10 cellular contexts compared by ENCODE assay signal in genomic region chr12:6899837-6900519, GRCh38. TPM values are rescaled to one million over a fixed set of nuclear protein-coding genes. Genes with fewer than 3 reads are reported as not detected.
DNase-seq lines count a peak whose midpoint lies in the region; ATAC-seq, FAIRE-seq and TF ChIP-seq lines count a peak whose summit lies in the region.
"Had no signal": no experiment of that assay in that cellular context is flagged by ENCODE, and none has a peak within 500 bp of the region (broad histone marks: within the 10 kb centered on the region; RNA-seq: fewer than 3 reads in every experiment).

No MANE protein-coding gene starts in this region.

- CTCF ChIA-PET in H1 (lab: Charles Lee; ENCODE audit: partially characterized antibody): interaction anchor here (0.8 to 13.0 kb wide), 6 partner anchors 8 to 38 kb away, joined by 3 to 74 read pairs (median 11); partner anchors contain the start of genes ENO2, SPSB2 and TPI1
- CTCF ChIA-PET in naive thymus-derived CD4-positive, alpha-beta T cell (lab: Charles Lee): no interaction called here

- H3K18ac ChIP-seq in H1 (ENCODE audit: extremely low read depth, low read length): no peak overlapping the region

- TF ChIP-seq POLR2A in H1 (IDR thresholded peaks at IDR 0.05; ENCODE audit: control extremely low read depth in 1 of 2, low read depth in 2 of 2, low read length in 2 of 2): no peak

- H3K9me3 Mint-ChIP-seq in naive thymus-derived CD4-positive, alpha-beta T cell: no peaks in the 10 kb centered on the region

- peak overlapping the region; percentile 42; the same call in 1 of the 2 replicates for H2AK5ac ChIP-seq in H1 (ENCODE audit: low read depth, low read length)

- H3K56ac ChIP-seq in H1 (replicated peaks; ENCODE audit: insufficient read length, low read depth, low read length): no peak overlapping the region

- H3K23ac ChIP-seq in H1 (ENCODE audit: insufficient read length): no peak overlapping the region

- 0 out of 2 replicates have a peak overlapping the region, but pooled peaks have one; percentile 43 for H3K27ac ChIP-seq in H1 (ENCODE audit: low read depth, low read length)
- H3K27ac ChIP-seq in pancreas: peak overlapping the region in 3 of 4 donors; percentile 1 to 74 (median 47)
- H3K27ac ChIP-seq in naive thymus-derived CD4-positive, alpha-beta T cell (ENCODE audit: low read depth, low read length): no peak overlapping the region

- intact Hi-C loops in pancreas (cut with DNase I): no loop called here
- intact Hi-C loops in naive thymus-derived CD4-positive, alpha-beta T cell (cut with micrococcal nuclease): loop anchor here in 1 of 2 donors (5.0 kb wide), 1 partner anchor 343 kb away; the partner anchor contains the start of gene IFFO1

- H3K4ac ChIP-seq in H1 (replicated peaks; ENCODE audit: insufficient read length, low read depth, low read length): no peak overlapping the region

- H2BK120ac ChIP-seq in H1 (replicated peaks; ENCODE audit: low read depth, low read length): no peak overlapping the region

- H3K27me3 Mint-ChIP-seq in naive thymus-derived CD4-positive, alpha-beta T cell: peaks cover 0 to 3% (median 0%) of the 10 kb centered on the region in 5 donors

- H3K4me1 Mint-ChIP-seq in naive thymus-derived CD4-positive, alpha-beta T cell: peaks cover 0 to 13% (median 5%) of the 10 kb centered on the region in 7 donors

- no peak overlapping the region for H2BK5ac ChIP-seq in H1 (ENCODE audit: low read depth, low read length)

- H2BK15ac ChIP-seq in H1 (ENCODE audit: low read length): 0 out of 2 replicates have a peak overlapping the region, but pooled peaks have one; percentile 63

- no peak overlapping the region for H3K14ac ChIP-seq in H1 (ENCODE audit: insufficient read length)

- H2BK20ac ChIP-seq in H1 (ENCODE audit: low read length): no peak overlapping the region

- H4K20me1 ChIP-seq in H1 (replicated peaks in 1 of 2; ENCODE audit: control insufficient read depth in 1 of 2, insufficient read depth in 2 of 2, low read length in 2 of 2): no peaks in the 10 kb centered on the region

- no peaks in the 10 kb centered on the region for H3K79me2 ChIP-seq in H1 (ENCODE audit: control insufficient read depth in 1 of 2, insufficient read depth in 2 of 2, low read length in 2 of 2)

- peak overlapping the region in 1 of 10 donors; percentile 37 for H3K4me3 Mint-ChIP-seq in naive thymus-derived CD4-positive, alpha-beta T cell

- no peak overlapping the region for H4K5ac ChIP-seq in H1 (ENCODE audit: insufficient read length, low read depth, low read length)

- no peaks in the 10 kb centered on the region for H3K36me3 Mint-ChIP-seq in naive thymus-derived CD4-positive, alpha-beta T cell

- DNase-seq in HCEC 1CT: peak; percentile 42
- DNase-seq in NCI-H748 (lab: John Stamatoyannopoulos, UW; ENCODE audit: unreplicated experiment): peak; percentile 78
- no peak for DNase-seq in H1 (ENCODE audit: low read depth in 1 of 2, low spot score in 2 of 2)
- DNase-seq in pancreas: peak in 5 of 6 donors; percentile 72 to 85 (median 79)
- no peak for DNase-seq in naive thymus-derived CD4-positive, alpha-beta T cell
- DNase-seq in NAMALWA (ENCODE audit: low spot score): no peak
- DNase-seq: activated T-cell treated with anti-CD3 and anti-CD28 coated beads for 4 hours, NCI-H226 had no signal

- H3K27ac Mint-ChIP-seq in naive thymus-derived CD4-positive, alpha-beta T cell: no peak overlapping the region

- H3K23me2 ChIP-seq in H1 (ENCODE audit: low read depth, low read length): peaks cover 2% of the 10 kb centered on the region; the same call in 1 of the 2 replicates

- no peak overlapping the region for H4K8ac ChIP-seq in H1 (ENCODE audit: extremely low read depth, insufficient read depth, low read length)

- FAIRE-seq in H1 (lab: Jason Lieb, UNC): no peak
- no peak for FAIRE-seq in pancreas (lab: Jason Lieb, UNC)

- H3K9me3 ChIP-seq in H1 (ENCODE audit: insufficient read depth in 2 of 2, low read depth in 1 of 2, low read length in 1 of 2) (no peaks in the 10 kb centered on the region), pancreas (no peaks in the 10 kb centered on the region)
- H3K9me3 ChIP-seq in naive thymus-derived CD4-positive, alpha-beta T cell (ENCODE audit: control insufficient read depth in 2 of 3, low read length in 3 of 3): no peaks in the 10 kb centered on the region

- POLR2A ChIA-PET in H1 (lab: Charles Lee; ENCODE audit: partially characterized antibody): interaction anchor here (0.6 to 3.4 kb wide), 7 partner anchors 8 to 57 kb away, joined by 3 to 22 read pairs (median 4); partner anchors contain the start of genes C12orf57 and RNU7-1
- POLR2A ChIA-PET in naive thymus-derived CD4-positive, alpha-beta T cell (lab: Charles Lee): interaction anchor here (1.9 kb wide), 1 partner anchor 9 kb away, joined by 8 read pairs; no protein-coding TSS in a partner anchor

- TF ChIP-seq CTCF in H1 (IDR thresholded peaks at IDR 0.05; ENCODE audit: control extremely low read depth in 1 of 3, insufficient read depth in 1 of 3, low read depth in 1 of 3, low read length in 3 of 3): no peak
- no peak for TF ChIP-seq CTCF in pancreas (IDR thresholded peaks at IDR 0.05)

- H3K4me2 ChIP-seq in H1 (ENCODE audit: insufficient read depth in 1 of 2, low read depth in 2 of 2, low read length in 2 of 2): no peak overlapping the region

- peaks cover 0 to 8% (median 6%) of the 10 kb centered on the region in 4 experiments; a peak in 5 of 7 replicates for H3K4me1 ChIP-seq in H1 (replicated peaks in 1 of 4; ENCODE audit: control insufficient read depth in 3 of 4, insufficient read depth in 4 of 4, low read length in 3 of 4)
- peaks cover 4 to 15% (median 5%) of the 10 kb centered on the region in 3 donors for H3K4me1 ChIP-seq in pancreas
- peaks cover 8 to 11% of the 10 kb centered on the region in 2 donors for H3K4me1 ChIP-seq in naive thymus-derived CD4-positive, alpha-beta T cell (ENCODE audit: control insufficient read depth in 2 of 2, insufficient read depth in 2 of 2, low read length in 2 of 2)

- no peak overlapping the region for H4K91ac ChIP-seq in H1 (replicated peaks; ENCODE audit: insufficient read length, low read length)

- no peaks in the 10 kb centered on the region for H3K36me3 ChIP-seq in H1 (ENCODE audit: control insufficient read depth in 2 of 4, insufficient read depth in 4 of 4, low read length in 3 of 4)
- no peaks in the 10 kb centered on the region for H3K36me3 ChIP-seq in pancreas
- H3K36me3 ChIP-seq in naive thymus-derived CD4-positive, alpha-beta T cell (ENCODE audit: control insufficient read depth in 2 of 3, insufficient read depth in 3 of 3, low read length in 3 of 3): no peaks in the 10 kb centered on the region

- TF ChIP-seq RAD21 in H1 (IDR thresholded peaks at IDR 0.05 in 1 of 2, conservative IDR thresholded peaks at IDR 0.05 in 1 of 2; ENCODE audit: low read depth in 2 of 2, low read length in 2 of 2): no peak

- no peaks in the 10 kb centered on the region for H3K79me1 ChIP-seq in H1 (ENCODE audit: low read depth, low read length)

- H3K4me3 ChIP-seq in H1 (ENCODE audit: extremely low read depth in 1 of 4, insufficient read depth in 2 of 4, low read depth in 3 of 4, low read length in 4 of 4) (no peak overlapping the region), pancreas (no peak overlapping the region)
- no peak overlapping the region for H3K4me3 ChIP-seq in naive thymus-derived CD4-positive, alpha-beta T cell (ENCODE audit: low read length)

- no peak for TF ChIP-seq EP300 in H1 (IDR thresholded peaks at IDR 0.05; ENCODE audit: borderline replicate concordance in 1 of 2, low read depth in 2 of 2, low read length in 2 of 2)

- WGBS in H1 (ENCODE audit: extremely low coverage in 1 of 2, insufficient coverage in 1 of 2, insufficient read length in 1 of 2, insufficient replicate concordance in 2 of 2, low coverage in 1 of 2, low lambda C conversion rate in 2 of 2, missing lambda C conversion rate in 1 of 2), 2 experiments: 84% methylated on average over 10 of the region's 10 CpGs; no CpG with 5 or more reads in 1 of the 2 experiments
- 27 to 34% methylated on average over 10 of the region's 10 CpGs for WGBS in pancreas, 2 donors

- no peaks in the 10 kb centered on the region for H3K27me3 ChIP-seq in H1 (replicated peaks in 1 of 4; ENCODE audit: control insufficient read depth in 3 of 4, extremely low read depth in 1 of 4, insufficient read depth in 3 of 4, low read length in 3 of 4)
- no peaks in the 10 kb centered on the region for H3K27me3 ChIP-seq in pancreas
- H3K27me3 ChIP-seq in naive thymus-derived CD4-positive, alpha-beta T cell (ENCODE audit: control insufficient read depth in 2 of 2, insufficient read depth in 2 of 2, low read length in 2 of 2): no peaks in the 10 kb centered on the region

- peak; percentile 26 to 74 (median 54) for ATAC-seq in pancreas
- no peak for ATAC-seq in GM21526 (IDR thresholded peaks at IDR 0.05; ENCODE audit: low FRiP score, unreplicated experiment)
- ATAC-seq in HG02798 (IDR thresholded peaks at IDR 0.05; ENCODE audit: poor library complexity, unreplicated experiment): no peak
- ATAC-seq in naive thymus-derived CD4-positive, alpha-beta T cell: no peak

- H2AFZ ChIP-seq in H1 (ENCODE audit: low read length): no peak overlapping the region

- no peak overlapping the region; a peak in 1 of 7 replicates for H3K9ac ChIP-seq in H1 (replicated peaks in 1 of 4; ENCODE audit: extremely low read depth in 1 of 4, low read depth in 3 of 4, low read length in 3 of 4)

- H2BK12ac ChIP-seq in H1 (ENCODE audit: low read depth, low read length): no peak overlapping the region

RNA-seq across cellular contexts. Expression of gene LRRC23, which starts 4.6 kb away (rescaled TPM):
- 2.5 and 2.9 TPM in 2 replicates for total RNA-seq in H1 (2021; fragmentation: NEBNext Ultra II Directional; extraction: Animal tissue kit (Norgen Biotek cat#: 25700))
- polyA plus RNA-seq in H1 (2011; rRNA removed): 3.5 and 3.6 TPM in 2 replicates
- polyA plus RNA-seq in H1 (2011; cell fraction: cytosol; rRNA removed): 5.4 TPM
- 3.6 TPM for polyA plus RNA-seq in H1 (2011; cell fraction: nucleus; rRNA removed)
- 3.1 to 4.6 TPM (median 3.5 TPM) in 4 replicates for polyA plus RNA-seq in H1 (2012, experiment 1 of 2)
- 2.3 TPM for polyA plus RNA-seq in H1 (2012, experiment 2 of 2)
- polyA plus RNA-seq in H1 (2013, experiment 1 of 2): 1.9 TPM
- 1.9 TPM for polyA plus RNA-seq in H1 (2013, experiment 2 of 2)
- 2.6 and 4.4 TPM in 2 replicates for polyA minus RNA-seq in H1 (2011; rRNA and poly(A)+ RNA removed)
- polyA minus RNA-seq in H1 (2011; cell fraction: cytosol; rRNA and poly(A)+ RNA removed): 2.6 TPM
- polyA minus RNA-seq in H1 (2011; cell fraction: nucleus; rRNA and poly(A)+ RNA removed): 2.8 TPM
- 1 to 10 TPM; 1.7 to 5.2 (median 3.4) TPM for total RNA-seq in pancreas
- polyA plus RNA-seq in pancreas: 10 to 100 TPM in 1 of 2 donors, 1 to 10 TPM in 1; 8.8 to 13.0 TPM
- total RNA-seq in naive thymus-derived CD4-positive, alpha-beta T cell: 10 to 100 TPM in 1 of 5 experiments, 1 to 10 TPM in 4; 6.6 to 12.1 (median 7.3) TPM
- 1 to 10 TPM; 4.5 to 5.4 TPM for polyA plus RNA-seq in naive thymus-derived CD4-positive, alpha-beta T cell

RNA-seq across cellular contexts. Expression of gene ENO2, which starts 14.4 kb away (rescaled TPM):
- 90.9 and 92.4 TPM in 2 replicates for total RNA-seq in H1 (2021; fragmentation: NEBNext Ultra II Directional; extraction: Animal tissue kit (Norgen Biotek cat#: 25700))
- polyA plus RNA-seq in H1 (2011; rRNA removed): 102 and 126 TPM in 2 replicates
- 137 TPM for polyA plus RNA-seq in H1 (2011; cell fraction: cytosol; rRNA removed)
- polyA plus RNA-seq in H1 (2011; cell fraction: nucleus; rRNA removed): 300 TPM
- 110 to 167 TPM (median 137 TPM) in 4 replicates for polyA plus RNA-seq in H1 (2012, experiment 1 of 2)
- polyA plus RNA-seq in H1 (2012, experiment 2 of 2): 110 TPM
- polyA plus RNA-seq in H1 (2013, experiment 1 of 2): 47.4 TPM
- polyA plus RNA-seq in H1 (2013, experiment 2 of 2): 42.8 TPM
- 82.7 and 92.1 TPM in 2 replicates for polyA minus RNA-seq in H1 (2011; rRNA and poly(A)+ RNA removed)
- 37.7 TPM for polyA minus RNA-seq in H1 (2011; cell fraction: cytosol; rRNA and poly(A)+ RNA removed)
- 66.1 TPM for polyA minus RNA-seq in H1 (2011; cell fraction: nucleus; rRNA and poly(A)+ RNA removed)
- 1 to 10 TPM; 2.3 to 8.0 (median 4.5) TPM for total RNA-seq in pancreas
- 10 to 100 TPM; 12.7 to 53.6 TPM for polyA plus RNA-seq in pancreas
- total RNA-seq in naive thymus-derived CD4-positive, alpha-beta T cell: 100 to 1,000 TPM in 3 of 5 experiments, 10 to 100 TPM in 2; 65.3 to 193 (median 178) TPM
- 10 to 100 TPM; 22.5 to 31.0 TPM for polyA plus RNA-seq in naive thymus-derived CD4-positive, alpha-beta T cell

RNA-seq across cellular contexts. Expression of gene SPSB2, which starts 26.9 kb away (rescaled TPM):
- total RNA-seq in H1 (2021; fragmentation: NEBNext Ultra II Directional; extraction: Animal tissue kit (Norgen Biotek cat#: 25700)): 13.0 and 13.9 TPM in 2 replicates
- polyA plus RNA-seq in H1 (2011; rRNA removed) (23.2 and 31.6 TPM in 2 replicates), pancreas (10 to 100 TPM; 10.6 to 12.5 TPM)
- 24.2 TPM for polyA plus RNA-seq in H1 (2011; cell fraction: cytosol; rRNA removed)
- 22.2 TPM for polyA plus RNA-seq in H1 (2011; cell fraction: nucleus; rRNA removed)
- polyA plus RNA-seq in H1 (2012, experiment 1 of 2): 9.9 to 18.8 TPM (median 17.2 TPM) in 4 replicates
- 15.5 TPM for polyA plus RNA-seq in H1 (2012, experiment 2 of 2)
- 7.8 TPM for polyA plus RNA-seq in H1 (2013, experiment 1 of 2)
- polyA plus RNA-seq in H1 (2013, experiment 2 of 2): 7.7 TPM
- 4.0 and 5.7 TPM in 2 replicates for polyA minus RNA-seq in H1 (2011; rRNA and poly(A)+ RNA removed)
- 7.4 TPM for polyA minus RNA-seq in H1 (2011; cell fraction: cytosol; rRNA and poly(A)+ RNA removed)
- 9.1 TPM for polyA minus RNA-seq in H1 (2011; cell fraction: nucleus; rRNA and poly(A)+ RNA removed)
- 1 to 10 TPM; 3.1 to 5.2 (median 4.4) TPM for total RNA-seq in pancreas
- 10 to 100 TPM in 3 of 5 experiments, 1 to 10 TPM in 2; 5.1 to 20.2 (median 11.2) TPM for total RNA-seq in naive thymus-derived CD4-positive, alpha-beta T cell
- polyA plus RNA-seq in naive thymus-derived CD4-positive, alpha-beta T cell: 10 to 100 TPM; 10.8 to 14.5 TPM

RNA-seq across cellular contexts. Expression of gene ATN1, which starts 27.8 kb away (rescaled TPM):
- total RNA-seq in H1 (2021; fragmentation: NEBNext Ultra II Directional; extraction: Animal tissue kit (Norgen Biotek cat#: 25700)): 69.6 and 73.4 TPM in 2 replicates
- 20.6 and 43.0 TPM in 2 replicates for polyA plus RNA-seq in H1 (2011; rRNA removed)
- 13.5 TPM for polyA plus RNA-seq in H1 (2011; cell fraction: cytosol; rRNA removed)
- polyA plus RNA-seq in H1 (2011; cell fraction: nucleus; rRNA removed): 178 TPM
- polyA plus RNA-seq in H1 (2012, experiment 1 of 2): 61.7 to 82.1 TPM (median 77.4 TPM) in 4 replicates
- polyA plus RNA-seq in H1 (2012, experiment 2 of 2): 48.0 TPM
- 51.3 TPM for polyA plus RNA-seq in H1 (2013, experiment 1 of 2)
- 48.3 TPM for polyA plus RNA-seq in H1 (2013, experiment 2 of 2)
- polyA minus RNA-seq in H1 (2011; rRNA and poly(A)+ RNA removed): 11.4 and 14.0 TPM in 2 replicates
- 37.6 TPM for polyA minus RNA-seq in H1 (2011; cell fraction: cytosol; rRNA and poly(A)+ RNA removed)
- polyA minus RNA-seq in H1 (2011; cell fraction: nucleus; rRNA and poly(A)+ RNA removed): 42.3 TPM
- 10 to 100 TPM; 30.9 to 54.5 (median 36.2) TPM for total RNA-seq in pancreas
- polyA plus RNA-seq in pancreas: 100 to 1,000 TPM; 110 to 113 TPM
- total RNA-seq in naive thymus-derived CD4-positive, alpha-beta T cell: 10 to 100 TPM; 29.5 to 42.2 (median 34.4) TPM
- polyA plus RNA-seq in naive thymus-derived CD4-positive, alpha-beta T cell: 1 to 10 TPM in 1 of 2 donors, under 1 TPM in 1; 0.95 to 2.0 TPM

RNA-seq across cellular contexts. Expression of gene TPI1, which starts 32.6 kb away (rescaled TPM):
- 902 and 910 TPM in 2 replicates for total RNA-seq in H1 (2021; fragmentation: NEBNext Ultra II Directional; extraction: Animal tissue kit (Norgen Biotek cat#: 25700))
- 2,591 and 3,018 TPM in 2 replicates for polyA plus RNA-seq in H1 (2011; rRNA removed)
- polyA plus RNA-seq in H1 (2011; cell fraction: cytosol; rRNA removed): 1,965 TPM
- polyA plus RNA-seq in H1 (2011; cell fraction: nucleus; rRNA removed): 2,364 TPM
- polyA plus RNA-seq in H1 (2012, experiment 1 of 2): 941 to 1,281 TPM (median 1,168 TPM) in 4 replicates
- polyA plus RNA-seq in H1 (2012, experiment 2 of 2): 1,637 TPM
- polyA plus RNA-seq in H1 (2013, experiment 1 of 2): 844 TPM
- polyA plus RNA-seq in H1 (2013, experiment 2 of 2): 780 TPM
- polyA minus RNA-seq in H1 (2011; rRNA and poly(A)+ RNA removed): 2,114 and 2,462 TPM in 2 replicates
- 467 TPM for polyA minus RNA-seq in H1 (2011; cell fraction: cytosol; rRNA and poly(A)+ RNA removed)
- 555 TPM for polyA minus RNA-seq in H1 (2011; cell fraction: nucleus; rRNA and poly(A)+ RNA removed)
- 100 to 1,000 TPM in 4 of 6 donors, 10 to 100 TPM in 2; 88.5 to 211 (median 128) TPM for total RNA-seq in pancreas
- polyA plus RNA-seq in pancreas: 100 to 1,000 TPM in 1 of 2 donors, 10 to 100 TPM in 1; 93.1 to 247 TPM
- 1,000 to 10,000 TPM in 1 of 5 experiments, 100 to 1,000 TPM in 3, 10 to 100 TPM in 1; 89.7 to 1,293 (median 134) TPM for total RNA-seq in naive thymus-derived CD4-positive, alpha-beta T cell
- 100 to 1,000 TPM; 330 to 435 TPM for polyA plus RNA-seq in naive thymus-derived CD4-positive, alpha-beta T cell

Comparison
In these comparisons a context has a peak if more than half of its experiments do, and no peak if none do; other contexts are left out.
1. DNase-seq: peak in HCEC 1CT (single experiment), NCI-H748 (single experiment) and pancreas (5 of 6); none in H1 (0 of 2), naive thymus-derived CD4-positive, alpha-beta T cell (0 of 9) and NAMALWA (single experiment).
2. ATAC-seq: peak in pancreas (4 of 4); none in GM21526 (single experiment), HG02798 (single experiment) and naive thymus-derived CD4-positive, alpha-beta T cell (single experiment).
3. RNA of gene ENO2, which starts 14.4 kb away (total RNA-seq): 65.3 to 193 TPM in naive thymus-derived CD4-positive, alpha-beta T cell and 90.9 to 92.4 TPM in H1; 2.3 to 8.0 TPM in pancreas; every median in the first group is over 4 times any median in the second.